Comparison of ENCODE assay signal across 1 cellular context in the genomic region with DNA sequence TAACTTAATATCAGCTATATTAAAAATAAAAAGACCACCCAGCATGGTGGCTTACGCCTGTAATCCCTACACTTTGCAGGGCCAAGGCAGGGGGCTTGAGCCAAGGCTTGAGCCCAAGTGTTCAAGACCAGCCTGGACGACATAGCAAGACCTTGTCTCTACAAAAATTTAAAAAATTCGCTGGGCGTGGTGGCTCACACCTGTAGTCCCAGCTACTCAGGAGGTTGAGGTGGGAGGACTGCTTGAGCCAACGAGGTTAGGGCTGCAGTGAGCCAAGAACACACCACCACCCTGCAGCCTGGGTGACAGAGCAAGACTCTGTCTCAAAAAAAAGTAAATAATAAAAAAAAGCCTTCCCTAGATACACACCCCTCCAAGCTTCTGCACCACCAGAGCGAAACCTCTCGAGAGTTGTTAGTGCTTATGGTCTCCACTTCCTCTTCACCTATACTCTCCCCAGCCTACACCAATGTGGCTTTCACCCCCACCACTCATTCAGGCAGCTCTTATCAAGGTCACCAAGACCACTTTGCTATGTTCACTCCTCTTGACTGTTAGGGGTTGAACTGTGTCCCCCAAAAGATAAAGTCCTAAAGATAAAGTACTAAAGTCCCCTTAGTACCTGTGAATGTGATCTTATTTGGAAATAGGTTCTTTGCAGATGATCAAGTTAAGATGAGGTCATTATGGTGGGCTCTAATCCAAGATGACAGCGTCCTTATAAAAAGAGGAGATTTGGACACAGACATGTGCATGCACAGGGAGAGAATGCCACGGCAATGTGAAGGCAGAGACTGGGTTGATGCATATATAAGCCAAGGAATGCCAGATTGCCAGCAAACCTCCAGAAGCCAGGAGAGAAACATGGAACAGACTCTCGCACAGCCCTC.
TF ChIP-seq lines count a peak whose summit lies in the region.

No MANE protein-coding gene starts in this region.

TF ChIP-seq in HCT116, 20 proteins besides CTCF, POLR2A, EP300 and RAD21:
- TF ChIP-seq, protein P1, sequence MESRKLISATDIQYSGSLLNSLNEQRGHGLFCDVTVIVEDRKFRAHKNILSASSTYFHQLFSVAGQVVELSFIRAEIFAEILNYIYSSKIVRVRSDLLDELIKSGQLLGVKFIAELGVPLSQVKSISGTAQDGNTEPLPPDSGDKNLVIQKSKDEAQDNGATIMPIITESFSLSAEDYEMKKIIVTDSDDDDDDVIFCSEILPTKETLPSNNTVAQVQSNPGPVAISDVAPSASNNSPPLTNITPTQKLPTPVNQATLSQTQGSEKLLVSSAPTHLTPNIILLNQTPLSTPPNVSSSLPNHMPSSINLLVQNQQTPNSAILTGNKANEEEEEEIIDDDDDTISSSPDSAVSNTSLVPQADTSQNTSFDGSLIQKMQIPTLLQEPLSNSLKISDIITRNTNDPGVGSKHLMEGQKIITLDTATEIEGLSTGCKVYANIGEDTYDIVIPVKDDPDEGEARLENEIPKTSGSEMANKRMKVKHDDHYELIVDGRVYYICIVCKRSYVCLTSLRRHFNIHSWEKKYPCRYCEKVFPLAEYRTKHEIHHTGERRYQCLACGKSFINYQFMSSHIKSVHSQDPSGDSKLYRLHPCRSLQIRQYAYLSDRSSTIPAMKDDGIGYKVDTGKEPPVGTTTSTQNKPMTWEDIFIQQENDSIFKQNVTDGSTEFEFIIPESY (IDR thresholded peaks at IDR 0.05; ENCODE audit: extremely low read depth, insufficient replicate concordance, low read length): no peak
- TF ChIP-seq SIN3A (IDR thresholded peaks at IDR 0.05; ENCODE audit: low read depth): no peak
- TF ChIP-seq SP1 (IDR thresholded peaks at IDR 0.05; ENCODE audit: low read depth): no peak
- no peak for TF ChIP-seq CBX3 (IDR thresholded peaks at IDR 0.05; ENCODE audit: low read depth)
- no peak for TF ChIP-seq POLR2AphosphoS5 (IDR thresholded peaks at IDR 0.05; ENCODE audit: low read depth, low read length)
- no peak for TF ChIP-seq ZNF274 (IDR thresholded peaks at IDR 0.05; ENCODE audit: low read depth, low read length)
- no peak for TF ChIP-seq MAX (IDR thresholded peaks at IDR 0.05)
- TF ChIP-seq JUND (IDR thresholded peaks at IDR 0.05): no peak
- no peak for TF ChIP-seq EGR1 (IDR thresholded peaks at IDR 0.05; ENCODE audit: low read depth)
- TF ChIP-seq ELF1 (IDR thresholded peaks at IDR 0.05; ENCODE audit: borderline replicate concordance, low read depth): no peak
- no peak for TF ChIP-seq FOSL1 (IDR thresholded peaks at IDR 0.05; ENCODE audit: low read depth)
- no peak for TF ChIP-seq CEBPB (IDR thresholded peaks at IDR 0.05; ENCODE audit: low read depth)
- no peak for TF ChIP-seq YY1 (IDR thresholded peaks at IDR 0.05; ENCODE audit: extremely low read depth, insufficient replicate concordance, low read depth, low read length)
- TF ChIP-seq EZH2 (IDR thresholded peaks at IDR 0.05): no peak
- no peak for TF ChIP-seq REST (IDR thresholded peaks at IDR 0.05; ENCODE audit: low read depth)
- TF ChIP-seq SRF (IDR thresholded peaks at IDR 0.05; ENCODE audit: low read depth): no peak
- no peak for TF ChIP-seq TCF7L2 (IDR thresholded peaks at IDR 0.05; ENCODE audit: borderline replicate concordance, extremely low read depth, insufficient read depth, insufficient read length)
- TF ChIP-seq ZFX (IDR thresholded peaks at IDR 0.05): no peak
- TF ChIP-seq ATF3 (IDR thresholded peaks at IDR 0.05): no peak
- no peak for TF ChIP-seq EZH2phosphoT487 (IDR thresholded peaks at IDR 0.05; ENCODE audit: borderline replicate concordance)
